Comparison of ENCODE assay signal across 13 cellular contexts in genomic region chr5:150377964-150378694, GRCh38. TPM values are rescaled to one million over a fixed set of nuclear protein-coding genes. Genes with fewer than 3 reads are reported as not detected.
A peak's percentile ranks its signal among the peaks of the same experiment; 100 is the strongest.
DNase-seq lines count a peak whose midpoint lies in the region; ATAC-seq lines count a peak whose summit lies in the region.
"Had no signal": no experiment of that assay in that cellular context is flagged by ENCODE, and none has a peak within 500 bp of the region (broad histone marks: within the 10 kb centered on the region; RNA-seq: fewer than 3 reads in every experiment).

No MANE protein-coding gene starts in this region.

- H3K9me3 ChIP-seq in adipocyte (ENCODE audit: control insufficient read depth, low read length): no peaks in the 10 kb centered on the region
- H3K9me3 ChIP-seq: prostate gland had no signal

- CTCF ChIA-PET in activated CD8-positive, alpha-beta memory T cell treated with anti-CD3 and anti-CD28 coated beads, Interleukin-2, amount 10 ng/mL, durations not matched to agents 7 days and 5 days (lab: Charles Lee): interaction anchor here (1.0 kb wide), 1 partner anchor 22 kb away, joined by 4 read pairs; no protein-coding TSS in a partner anchor

- no peak for ATAC-seq in activated CD8-positive, alpha-beta memory T cell treated with anti-CD3 and anti-CD28 coated beads, Interleukin-2, amount 10 ng/mL, durations not matched to agents 7 days and 5 days
- ATAC-seq in esophagus mucosa: no peak

- H3K4me3 ChIP-seq in adipocyte (ENCODE audit: low read length): no peak overlapping the region
- H3K4me3 ChIP-seq: prostate gland had no signal

- H3K36me3 Mint-ChIP-seq in activated CD8-positive, alpha-beta memory T cell treated with anti-CD3 and anti-CD28 coated beads, Interleukin-2, amount 10 ng/mL, durations not matched to agents 7 days and 5 days: peaks cover 39% of the 10 kb centered on the region

- no peaks in the 10 kb centered on the region for H3K27me3 Mint-ChIP-seq in activated CD8-positive, alpha-beta memory T cell treated with anti-CD3 and anti-CD28 coated beads, Interleukin-2, amount 10 ng/mL, durations not matched to agents 7 days and 5 days
- H3K27me3 Mint-ChIP-seq: activated CD4-positive, alpha-beta T cell treated with anti-CD3 and anti-CD28 coated beads, Interleukin-2, amount 10 ng/mL, durations not matched to agents 24 days and 14 days; B cell had no signal

- H3K27ac Mint-ChIP-seq in activated CD8-positive, alpha-beta memory T cell treated with anti-CD3 and anti-CD28 coated beads, Interleukin-2, amount 10 ng/mL, durations not matched to agents 7 days and 5 days: peak overlapping the region; percentile 44
- H3K27ac Mint-ChIP-seq: activated CD4-positive, alpha-beta T cell treated with anti-CD3 and anti-CD28 coated beads, Interleukin-2, amount 10 ng/mL, durations not matched to agents 24 days and 14 days; B cell had no signal

- H3K4me3 Mint-ChIP-seq in activated CD8-positive, alpha-beta memory T cell treated with anti-CD3 and anti-CD28 coated beads, Interleukin-2, amount 10 ng/mL, durations not matched to agents 7 days and 5 days: no peak overlapping the region
- H3K4me3 Mint-ChIP-seq: activated CD4-positive, alpha-beta T cell treated with anti-CD3 and anti-CD28 coated beads, Interleukin-2, amount 10 ng/mL, durations not matched to agents 24 days and 14 days; B cell had no signal

- peaks cover 8% of the 10 kb centered on the region for H3K4me1 Mint-ChIP-seq in activated CD8-positive, alpha-beta memory T cell treated with anti-CD3 and anti-CD28 coated beads, Interleukin-2, amount 10 ng/mL, durations not matched to agents 7 days and 5 days
- H3K4me1 Mint-ChIP-seq: activated CD4-positive, alpha-beta T cell treated with anti-CD3 and anti-CD28 coated beads, Interleukin-2, amount 10 ng/mL, durations not matched to agents 24 days and 14 days; B cell had no signal

- H3K27me3 ChIP-seq in adipocyte (replicated peaks; ENCODE audit: control insufficient read depth, insufficient read depth, low read length): no peaks in the 10 kb centered on the region

- peaks cover 14% of the 10 kb centered on the region for H3K4me1 ChIP-seq in adipocyte (ENCODE audit: control insufficient read depth, insufficient read depth, low read length)
- H3K4me1 ChIP-seq: prostate gland had no signal

- no peaks in the 10 kb centered on the region for H3K9me3 Mint-ChIP-seq in activated CD8-positive, alpha-beta memory T cell treated with anti-CD3 and anti-CD28 coated beads, Interleukin-2, amount 10 ng/mL, durations not matched to agents 7 days and 5 days (ENCODE audit: low read depth)
- H3K9me3 Mint-ChIP-seq: activated CD4-positive, alpha-beta T cell treated with anti-CD3 and anti-CD28 coated beads, Interleukin-2, amount 10 ng/mL, durations not matched to agents 24 days and 14 days had no signal

- H3K36me3 ChIP-seq in adipocyte (ENCODE audit: control insufficient read depth, insufficient read depth, low read length, severe bottlenecking): peaks cover 81% of the 10 kb centered on the region

- no peak for DNase-seq in activated CD8-positive, alpha-beta memory T cell treated with anti-CD3 and anti-CD28 coated beads, Interleukin-2, amount 10 ng/mL, durations not matched to agents 7 days and 5 days
- no peak for DNase-seq in activated CD8-positive, alpha-beta memory T cell treated with anti-CD3 and anti-CD28 coated beads for 24 hours
- peak; percentile 83 for DNase-seq in adipocyte (ENCODE audit: low read depth)
- DNase-seq in hepatic stellate cell (ENCODE audit: low spot score): peak; percentile 94
- DNase-seq in smooth muscle cell of the brain vasculature (ENCODE audit: low read depth, low spot score): peak; percentile 85
- no peak for DNase-seq in DMS79 (lab: John Stamatoyannopoulos, UW)
- no peak for DNase-seq in AML-193 (lab: John Stamatoyannopoulos, UW)
- DNase-seq: activated CD4-positive, alpha-beta T cell treated with anti-CD3 and anti-CD28 coated beads, Interleukin-2, amount 10 ng/mL, durations not matched to agents 24 days and 14 days; caudate nucleus; NCI-H1694 treated with DMSO at 0.1 percent for 48 hours had no signal

- H3K9ac ChIP-seq in adipocyte (ENCODE audit: low read length): no peak overlapping the region

RNA-seq across cellular contexts. Expression of gene TCOF1, which starts 20.6 kb away (rescaled TPM):
- 10 to 100 TPM; 95.3 to 96.9 TPM for total RNA-seq in activated CD8-positive, alpha-beta memory T cell treated with anti-CD3 and anti-CD28 coated beads, Interleukin-2, amount 10 ng/mL, durations not matched to agents 7 days and 5 days
- total RNA-seq in esophagus mucosa: 24.8 TPM

RNA-seq across cellular contexts. Expression of gene CD74, which starts 34.6 kb away (rescaled TPM):
- 1,000 to 10,000 TPM; 1,513 to 1,561 TPM for total RNA-seq in activated CD8-positive, alpha-beta memory T cell treated with anti-CD3 and anti-CD28 coated beads, Interleukin-2, amount 10 ng/mL, durations not matched to agents 7 days and 5 days
- total RNA-seq in esophagus mucosa: 125 TPM

Comparison
In these comparisons a context has a peak if more than half of its experiments do, and no peak if none do; other contexts are left out.
1. DNase-seq: peak in adipocyte (single experiment), hepatic stellate cell (single experiment) and smooth muscle cell of the brain vasculature (single experiment); none in activated CD8-positive, alpha-beta memory T cell treated with anti-CD3 and anti-CD28 coated beads, Interleukin-2, amount 10 ng/mL, durations not matched to agents 7 days and 5 days (single experiment), activated CD8-positive, alpha-beta memory T cell treated with anti-CD3 and anti-CD28 coated beads for 24 hours (single experiment), DMS79 (single experiment) and AML-193 (0 of 2).
2. RNA of gene CD74, which starts 34.6 kb away (total RNA-seq): 1,513 to 1,561 TPM in activated CD8-positive, alpha-beta memory T cell treated with anti-CD3 and anti-CD28 coated beads, Interleukin-2, amount 10 ng/mL, durations not matched to agents 7 days and 5 days; 125 TPM in esophagus mucosa (single experiment); every median in the first group is over 10 times any median in the second.